In the genomic region with DNA sequence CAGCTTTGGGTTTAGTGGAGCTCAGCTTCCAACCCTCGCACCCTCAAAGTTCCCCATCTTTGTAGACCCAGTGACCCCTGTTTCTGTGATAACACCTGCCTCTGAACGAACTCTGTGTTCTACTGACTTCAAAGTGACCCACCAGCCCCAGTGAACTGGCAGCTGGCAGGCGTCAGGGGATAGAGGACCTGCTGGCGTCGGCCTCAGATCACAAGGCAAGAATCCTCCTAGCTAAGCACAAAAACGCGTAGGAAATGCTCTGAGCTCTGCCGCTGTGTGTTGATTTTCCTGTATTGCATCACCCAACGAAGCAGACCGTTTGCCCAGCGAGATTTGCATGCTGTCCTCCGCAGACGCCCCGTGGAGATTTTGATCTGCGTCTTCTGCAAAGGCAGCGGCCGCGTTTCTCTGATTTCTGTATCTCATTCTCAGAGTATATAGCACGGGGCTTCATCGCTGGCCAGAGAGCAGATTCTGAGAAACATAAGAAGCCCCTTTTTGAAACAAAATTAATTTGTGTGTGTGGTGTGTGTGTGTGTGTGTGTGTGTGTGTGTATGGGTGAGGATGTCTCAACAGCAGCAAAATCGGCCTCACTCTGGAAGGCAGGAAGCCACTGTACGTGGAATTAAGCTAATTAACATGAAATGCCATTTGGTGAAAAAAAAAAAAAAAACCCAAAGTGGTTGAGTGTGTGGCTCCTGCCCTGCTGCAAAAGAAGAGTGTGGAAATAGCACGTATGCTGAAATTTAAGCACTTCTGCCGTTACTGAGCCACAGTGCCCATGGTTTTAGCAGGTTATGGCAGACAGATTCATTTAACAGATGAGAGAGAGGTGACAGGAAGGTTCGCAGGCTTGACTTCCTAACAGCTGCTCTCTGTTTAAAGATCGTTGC, we compare ENCODE assay signal across 8 cellular contexts. TPM values are rescaled to one million over a fixed set of nuclear protein-coding genes. Genes with fewer than 3 reads are reported as not detected.
DNase-seq lines count a peak whose midpoint lies in the region; ATAC-seq and TF ChIP-seq lines count a peak whose summit lies in the region.

No MANE protein-coding gene starts in this region.

- H3K4me1 ChIP-seq in HAP-1 (peaks cover 6% of the 10 kb centered on the region), NT2/D1 (ENCODE audit: insufficient read depth, insufficient read length) (peaks cover 3% of the 10 kb centered on the region), gastrocnemius medialis (no peaks in the 10 kb centered on the region)

- H3K9me3 ChIP-seq in HAP-1 (peaks cover 8% of the 10 kb centered on the region), NT2/D1 (ENCODE audit: insufficient read depth, low read length) (peaks cover 20% of the 10 kb centered on the region; the same call in 1 of the 2 replicates), gastrocnemius medialis (no peaks in the 10 kb centered on the region)

- ATAC-seq in left ventricle myocardium superior (peak; percentile 83), gastrocnemius medialis (peak; percentile 75 to 77)

- H3K27ac ChIP-seq in gastrocnemius medialis: peak overlapping the region; percentile 48 to 70 (median 60)

- H3K27me3 ChIP-seq in HAP-1 (ENCODE audit: low read depth) (no peaks in the 10 kb centered on the region), NT2/D1 (ENCODE audit: insufficient read depth, insufficient read length) (no peaks in the 10 kb centered on the region), gastrocnemius medialis (no peaks in the 10 kb centered on the region)

- H3K36me3 ChIP-seq in HAP-1 (replicated peaks): no peaks in the 10 kb centered on the region
- H3K36me3 ChIP-seq in NT2/D1 (ENCODE audit: insufficient read depth, insufficient read length, low read length): no peaks in the 10 kb centered on the region
- H3K36me3 ChIP-seq in gastrocnemius medialis: no peaks in the 10 kb centered on the region

- TF ChIP-seq POLR2A in gastrocnemius medialis (IDR thresholded peaks at IDR 0.05): peak; percentile 6 to 27

- intact Hi-C loops in left ventricle myocardium superior (cut with micrococcal nuclease) (no loop called here), gastrocnemius medialis (cut with DNase I; ENCODE audit: low total_unique reads) (loop anchor here (10.0 kb wide), 1 partner anchor 53 kb away; a partner anchor contains a TSS)

- H3K9ac ChIP-seq in NT2/D1 (ENCODE audit: insufficient read length, low read depth): peak overlapping the region; percentile 68

- DNase-seq in GM04503 (ENCODE audit: low read depth) (peak; percentile 51), HAP-1 (ENCODE audit: low spot score in 2 of 2) (peak; percentile 50 to 76), NT2/D1 (ENCODE audit: low read depth, low spot score) (peak; percentile 68), left ventricle myocardium superior (peak; percentile 56), gastrocnemius medialis (peak; percentile 31 to 53), NCI-H1092 treated with DMSO at 0.1 percent for 48 hours (lab: John Stamatoyannopoulos, UW) (no peak), NCI-H2029 (lab: John Stamatoyannopoulos, UW) (no peak)
- peak; percentile 70 for DNase-seq in activated naive CD4-positive, alpha-beta T cell treated with anti-CD3 and anti-CD28 coated beads, Interleukin-2, amount 50 U/mL, for 16 hours

- in situ Hi-C loops in HAP-1 (cut with MboI; ENCODE audit: low sequenced_read_pairs): no loop called here
- in situ Hi-C loops in gastrocnemius medialis (cut with MboI; ENCODE audit: low sequenced_read_pairs in 4 of 4): no loop called here

- TF ChIP-seq CTCF in gastrocnemius medialis (IDR thresholded peaks at IDR 0.05 in 4 of 5, conservative IDR thresholded peaks at IDR 0.05 in 1 of 5): no peak

- H3K4me3 ChIP-seq in HAP-1 (no peak overlapping the region), NT2/D1 (ENCODE audit: insufficient read length, low read depth) (peak overlapping the region; percentile 24), gastrocnemius medialis (no peak overlapping the region)

RNA-seq across cellular contexts. Expression of a gene that starts 29.2 kb away (rescaled TPM):
- 34.3 TPM for total RNA-seq in left ventricle myocardium superior
- 10 to 100 TPM; 13.6 to 19.5 (median 13.9) TPM for total RNA-seq in gastrocnemius medialis

RNA-seq across cellular contexts. Expression of a gene that starts 55.1 kb away (rescaled TPM):
- total RNA-seq in left ventricle myocardium superior (2.6 TPM), gastrocnemius medialis (1 to 10 TPM in 1 of 4 donors, under 1 TPM in 3; 0.36 to 1.1 (median 0.62) TPM)

Comparison
In these comparisons a context has a peak if more than half of its experiments do, and no peak if none do; other contexts are left out.
1. DNase-seq: peak in GM04503 (single experiment), HAP-1 (2 of 2), NT2/D1 (single experiment), activated naive CD4-positive, alpha-beta T cell treated with anti-CD3 and anti-CD28 coated beads, Interleukin-2, amount 50 U/mL, for 16 hours (single experiment), left ventricle myocardium superior (single experiment) and gastrocnemius medialis (2 of 2); none in NCI-H1092 treated with DMSO at 0.1 percent for 48 hours (single experiment) and NCI-H2029 (single experiment).